Comparison of ENCODE assay signal across 25 cellular contexts in genomic region chr22:20944042-20944441, GRCh38. TPM values are rescaled to one million over a fixed set of nuclear protein-coding genes. Genes with fewer than 3 reads are reported as not detected.
"Had no signal": no experiment of that assay in that cellular context is flagged by ENCODE, and none has a peak within 500 bp of the region (broad histone marks: within the 10 kb centered on the region; RNA-seq: fewer than 3 reads in every experiment).

No MANE protein-coding gene starts in this region.

- H3K27me3 Mint-ChIP-seq: naive thymus-derived CD8-positive, alpha-beta T cell; progenitor cell of endocrine pancreas; stimulated activated memory B cell treated with anti-CD40 and anti-IgM and Interleukin-4, amounts not matched to agents 10 μg/mL and 1 μg/mL and 100 μg/mL, for 72 hours; stimulated activated naive CD8-positive, alpha-beta T cell treated with anti-CD3 and anti-CD28 coated beads, Interleukin-15, amount 100 ng/mL, for 72 hours; type B pancreatic cell had no signal

- H3K27ac ChIP-seq: left lung, lower lobe of right lung, ovary, right atrium auricular region, right lobe of liver, tibial nerve, uterus had no signal

- H3K4me1 ChIP-seq: uterus had no signal

- H3K9me3 ChIP-seq: left lung, lower lobe of right lung, ovary, right atrium auricular region, right lobe of liver, tibial nerve, uterus had no signal

- ATAC-seq: left colon; left lung; lower lobe of right lung; naive thymus-derived CD8-positive, alpha-beta T cell; right lobe of liver; stimulated activated memory B cell treated with anti-CD40 and anti-IgM and Interleukin-4, amounts not matched to agents 10 μg/mL and 1 μg/mL and 100 μg/mL, for 72 hours; stimulated activated naive CD8-positive, alpha-beta T cell treated with anti-CD3 and anti-CD28 coated beads, Interleukin-15, amount 100 ng/mL, for 72 hours had no signal

- FAIRE-seq: keratinocyte had no signal

- DNase-seq: hippocampal formation; kidney glomerular epithelial cell; left colon; left lung; lower lobe of right lung; mammary epithelial cell; mesenchymal stem cell; naive thymus-derived CD8-positive, alpha-beta T cell; ovary; right lobe of liver; stimulated activated CD4-positive, alpha-beta T cell treated with anti-CD3 and anti-CD28 coated beads, Interleukin-1b, Interleukin-23, amount 100 ng/mL, for 48 hours; stimulated activated CD4-positive, alpha-beta T cell treated with anti-CD3 and anti-CD28 coated beads, Interleukin-2, amount 100 ng/mL, for 48 hours; stimulated activated CD4-positive, alpha-beta T cell treated with anti-CD3 and anti-CD28 coated beads, Interleukin-4, amount 100 ng/mL, for 4 hours; stimulated activated CD8-positive, alpha-beta memory T cell treated with anti-CD3 and anti-CD28 coated beads, Interleukin-4, amount 100 ng/mL, for 48 hours; stimulated activated naive CD4-positive, alpha-beta T cell treated with Interleukin-2 at 50 U/mL for 16 hours; stimulated activated naive CD8-positive, alpha-beta T cell treated with anti-CD3 and anti-CD28 coated beads, Interleukin-15, amount 100 ng/mL, for 72 hours; substantia nigra; uterus had no signal

- H3K4me3 ChIP-seq: left lung, lower lobe of right lung, ovary, right atrium auricular region, right lobe of liver, smooth muscle cell, tibial nerve, uterus had no signal

- H3K4me3 Mint-ChIP-seq: stimulated activated memory B cell treated with anti-CD40 and anti-IgM and Interleukin-4, amounts not matched to agents 10 μg/mL and 1 μg/mL and 100 μg/mL, for 72 hours; stimulated activated naive CD8-positive, alpha-beta T cell treated with anti-CD3 and anti-CD28 coated beads, Interleukin-15, amount 100 ng/mL, for 72 hours; type B pancreatic cell had no signal

- H3K4me2 ChIP-seq: smooth muscle cell had no signal

- H3K36me3 ChIP-seq: ovary, right atrium auricular region, right lobe of liver, tibial nerve, uterus had no signal

- H3K9me3 Mint-ChIP-seq: naive thymus-derived CD8-positive, alpha-beta T cell; stimulated activated memory B cell treated with anti-CD40 and anti-IgM and Interleukin-4, amounts not matched to agents 10 μg/mL and 1 μg/mL and 100 μg/mL, for 72 hours; stimulated activated naive CD8-positive, alpha-beta T cell treated with anti-CD3 and anti-CD28 coated beads, Interleukin-15, amount 100 ng/mL, for 72 hours; type B pancreatic cell had no signal

- H3K27me3 ChIP-seq: left lung, ovary, right atrium auricular region, right lobe of liver, tibial nerve, uterus had no signal

- H3K27ac Mint-ChIP-seq: progenitor cell of endocrine pancreas; stimulated activated memory B cell treated with anti-CD40 and anti-IgM and Interleukin-4, amounts not matched to agents 10 μg/mL and 1 μg/mL and 100 μg/mL, for 72 hours; type B pancreatic cell had no signal

RNA-seq across cellular contexts. Expression of gene AIFM3, which starts 23.0 kb away (rescaled TPM):
- polyA plus RNA-seq: smooth muscle cell had no signal
